ENCODE assay signal across 15 cellular contexts in the genomic region with DNA sequence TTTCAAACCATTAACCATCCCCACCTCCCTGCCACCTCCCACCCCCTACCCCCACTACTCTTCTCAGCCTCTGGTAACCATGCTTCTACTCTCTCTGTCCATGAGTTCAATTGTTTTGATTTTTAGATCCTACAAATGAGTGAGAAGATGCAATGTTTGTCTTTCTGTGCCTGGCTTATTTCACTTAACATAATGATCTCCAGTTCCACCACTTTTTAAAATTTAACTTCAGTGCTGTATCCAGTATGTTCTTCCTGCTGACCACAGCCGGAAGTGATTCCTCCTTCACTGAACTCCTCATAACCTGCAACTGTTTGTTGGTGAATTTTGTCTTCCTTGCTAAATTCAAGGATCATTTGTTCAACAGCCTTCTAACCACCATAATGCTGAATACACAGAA.
"Had no signal": no experiment of that assay in that cellular context is flagged by ENCODE, and none has a peak within 500 bp of the region (broad histone marks: within the 10 kb centered on the region; RNA-seq: fewer than 3 reads in every experiment).

No MANE protein-coding gene starts in this region.

- DNase-seq: cerebellar nuclear complex; endodermal cell; foreskin keratinocyte; heart right ventricle; left lung; naive thymus-derived CD4-positive, alpha-beta T cell; posterior cingulate gyrus; right cardiac atrium; small intestine; stimulated activated CD4-positive, alpha-beta T cell treated with anti-CD3 and anti-CD28 coated beads, Interleukin-12 subunit alpha, Interleukin-12 subunit beta, amount 100 ng/mL, for 4 hours; stimulated activated naive CD4-positive, alpha-beta T cell treated with Interleukin-2 at 50 U/mL for 16 hours; trophoblast cell had no signal

- H3K27ac ChIP-seq: foreskin keratinocyte, heart right ventricle, left lung had no signal

- ATAC-seq: foreskin keratinocyte; heart right ventricle; left lung; naive thymus-derived CD4-positive, alpha-beta T cell; right cardiac atrium had no signal

- H3K4me3 ChIP-seq: heart right ventricle, left lung, lung had no signal

- H3K36me3 ChIP-seq: heart right ventricle, left lung had no signal

- H3K27me3 ChIP-seq: foreskin keratinocyte had no signal

- H3K9me3 Mint-ChIP-seq: dendritic cell treated with granulocyte-macrophage colony-stimulating factor and Interleukin-4, amounts not matched to agents 40 ng/mL and 50 ng/mL, for 4 days; endodermal cell; naive thymus-derived CD4-positive, alpha-beta T cell; neural crest cell had no signal

- H3K27ac Mint-ChIP-seq: dendritic cell treated with granulocyte-macrophage colony-stimulating factor and Interleukin-4, amounts not matched to agents 40 ng/mL and 50 ng/mL, for 4 days; endodermal cell; naive thymus-derived CD4-positive, alpha-beta T cell had no signal

- H3K4me3 Mint-ChIP-seq: dendritic cell treated with granulocyte-macrophage colony-stimulating factor and Interleukin-4, amounts not matched to agents 40 ng/mL and 50 ng/mL, for 4 days; endodermal cell; naive thymus-derived CD4-positive, alpha-beta T cell; neural crest cell had no signal
